In genomic region chr2:239765076-239765845, GRCh38 we compare ENCODE assay signal across 24 cellular contexts.
"Had no signal": no experiment of that assay in that cellular context is flagged by ENCODE, and none has a peak within 500 bp of the region (broad histone marks: within the 10 kb centered on the region; RNA-seq: fewer than 3 reads in every experiment).

No MANE protein-coding gene starts in this region.

- H3K4me2 ChIP-seq: hepatocyte, SK-N-SH had no signal

- ATAC-seq: activated CD8-positive, alpha-beta T cell treated with anti-CD3 and anti-CD28 coated beads, Interleukin-2, amount 10 ng/mL, durations not matched to agents 7 days and 5 days; activated naive CD4-positive, alpha-beta T cell treated with anti-CD3 and anti-CD28 coated beads, Interleukin-2, amount 50 U/mL, for 72 hours; left colon; psoas muscle; right cardiac atrium; stimulated activated effector memory CD8-positive, alpha-beta T cell treated with anti-CD3 and anti-CD28 coated beads, Interleukin-12 subunit alpha, Interleukin-12 subunit beta, amount 100 ng/mL, for 72 hours had no signal

- H3K27ac ChIP-seq: adrenal gland, cardiac muscle cell, epithelial cell of prostate, hepatocyte, psoas muscle, stomach, testis, upper lobe of left lung had no signal

- H3K4me1 ChIP-seq: adrenal gland, testis, upper lobe of left lung had no signal

- H3K9ac ChIP-seq: SK-N-SH had no signal

- H2AFZ ChIP-seq: hepatocyte had no signal

- H3K36me3 ChIP-seq: adrenal gland, cardiac muscle cell, stomach, upper lobe of left lung had no signal

- H3K4me1 Mint-ChIP-seq: endodermal cell; stimulated activated effector memory CD8-positive, alpha-beta T cell treated with anti-CD3 and anti-CD28 coated beads, Interleukin-12 subunit alpha, Interleukin-12 subunit beta, amount 100 ng/mL, for 72 hours had no signal

- H3K9me3 ChIP-seq: adrenal gland, psoas muscle, SK-N-SH, testis, upper lobe of left lung had no signal

- H3K9me3 Mint-ChIP-seq: activated naive CD4-positive, alpha-beta T cell treated with anti-CD3 and anti-CD28 coated beads, Interleukin-2, amount 50 U/mL, for 72 hours; activated T-helper 2 cell treated with anti-CD3 and anti-CD28 coated beads, Interferon-gamma antibody, Interleukin-2, Interleukin-4, amounts not matched to agents 10 μg/mL and 5 μg/mL and 100 μg/mL, durations not matched to agents 14 hours and 24 hours and 36 hours; endodermal cell; nephron; stimulated activated effector memory CD8-positive, alpha-beta T cell treated with anti-CD3 and anti-CD28 coated beads, Interleukin-12 subunit alpha, Interleukin-12 subunit beta, amount 100 ng/mL, for 72 hours; T-helper 2 cell treated with Interferon-gamma antibody and Interleukin-4, amounts not matched to agents 5 μg/mL and 100 μg/mL, for 36 hours had no signal

- H3K4me3 ChIP-seq: adrenal gland, cardiac muscle cell, hepatocyte, psoas muscle, stomach, testis, upper lobe of left lung had no signal

- H3K27ac Mint-ChIP-seq: activated CD8-positive, alpha-beta T cell treated with anti-CD3 and anti-CD28 coated beads, Interleukin-2, amount 10 ng/mL, durations not matched to agents 7 days and 5 days; activated T-cell treated with anti-CD3 and anti-CD28 coated beads, Interleukin-2, amount 50 U/mL, for 24 hours; activated T-helper 2 cell treated with anti-CD3 and anti-CD28 coated beads, Interferon-gamma antibody, Interleukin-2, Interleukin-4, amounts not matched to agents 10 μg/mL and 5 μg/mL and 100 μg/mL, durations not matched to agents 14 hours and 24 hours and 36 hours; endodermal cell; nephron; stimulated activated effector memory CD8-positive, alpha-beta T cell treated with anti-CD3 and anti-CD28 coated beads, Interleukin-12 subunit alpha, Interleukin-12 subunit beta, amount 100 ng/mL, for 72 hours; T-helper 2 cell treated with Interferon-gamma antibody and Interleukin-4, amounts not matched to agents 5 μg/mL and 100 μg/mL, for 36 hours had no signal

- H3K27me3 ChIP-seq: adrenal gland, cardiac muscle cell, hepatocyte, testis, upper lobe of left lung had no signal

- DNase-seq: activated CD4-positive, alpha-beta T cell treated with anti-CD3 and anti-CD28 coated beads for 4 hours; activated CD8-positive, alpha-beta T cell treated with anti-CD3 and anti-CD28 coated beads, Interleukin-2, amount 10 ng/mL, durations not matched to agents 7 days and 5 days; activated T-cell treated with anti-CD3 and anti-CD28 coated beads, Interleukin-2, amount 50 U/mL, for 24 hours; endodermal cell; foreskin fibroblast; midbrain; small intestine; stimulated activated CD4-positive, alpha-beta T cell treated with anti-CD3 and anti-CD28 coated beads, Interleukin-4, amount 100 ng/mL, for 1 hour; stomach; testis had no signal

- H3K4me3 Mint-ChIP-seq: activated CD8-positive, alpha-beta T cell treated with anti-CD3 and anti-CD28 coated beads, Interleukin-2, amount 10 ng/mL, durations not matched to agents 7 days and 5 days; activated T-cell treated with anti-CD3 and anti-CD28 coated beads, Interleukin-2, amount 50 U/mL, for 24 hours; endodermal cell; nephron; stimulated activated effector memory CD8-positive, alpha-beta T cell treated with anti-CD3 and anti-CD28 coated beads, Interleukin-12 subunit alpha, Interleukin-12 subunit beta, amount 100 ng/mL, for 72 hours; T-helper 2 cell treated with Interferon-gamma antibody and Interleukin-4, amounts not matched to agents 5 μg/mL and 100 μg/mL, for 36 hours had no signal

- H3K36me3 Mint-ChIP-seq: stimulated activated effector memory CD8-positive, alpha-beta T cell treated with anti-CD3 and anti-CD28 coated beads, Interleukin-12 subunit alpha, Interleukin-12 subunit beta, amount 100 ng/mL, for 72 hours had no signal
